ENCODE assay signal across 8 cellular contexts in genomic region chr16:74297296-74297665, GRCh38. TPM values are rescaled to one million over a fixed set of nuclear protein-coding genes. Genes with fewer than 3 reads are reported as not detected.
A peak's percentile ranks its signal among the peaks of the same experiment; 100 is the strongest.
DNase-seq lines count a peak whose midpoint lies in the region; ATAC-seq and TF ChIP-seq lines count a peak whose summit lies in the region.

No MANE protein-coding gene starts in this region.

- H3K9me3 ChIP-seq in mesodermal cell (ENCODE audit: control insufficient read depth, low read length) (no peaks in the 10 kb centered on the region), stomach (no peaks in the 10 kb centered on the region)

- H3K4me3 ChIP-seq in WI38 (ENCODE audit: low read depth, low read length), result peak overlapping the region; percentile 72
- peak overlapping the region; percentile 97 for H3K4me3 ChIP-seq in mesodermal cell (ENCODE audit: extremely low read depth, insufficient read depth, low read length, poor library complexity, severe bottlenecking)
- H3K4me3 ChIP-seq in stomach, result peak overlapping the region; percentile 84 to 95 (median 89)

- WGBS in mesodermal cell (ENCODE audit: insufficient coverage in 2 of 2), 2 experiments, result 0% methylated on average over 13 to 14 of the region's 16 CpGs
- 0 to 2% (median 0%) methylated on average over 16 of the region's 16 CpGs for WGBS in stomach, 5 donors

- intact Hi-C loops in stomach (cut with DNase I; ENCODE audit: low total_unique reads), result no loop called here

- DNase-seq in NCI-H2227 (lab: John Stamatoyannopoulos, UW; ENCODE audit: unreplicated experiment) (peak; percentile 29), NCI-H2227 treated with DMSO at 0.1 percent for 48 hours (lab: John Stamatoyannopoulos, UW) (no peak), dermis blood vessel endothelial cell (peak; percentile 38), stomach (no peak), cerebellar cortex (ENCODE audit: low spot score) (no peak)

- no peak for TF ChIP-seq POLR2A in stomach (IDR thresholded peaks at IDR 0.05)

- H3K4me1 ChIP-seq in mesodermal cell (ENCODE audit: control insufficient read depth, insufficient read depth, low read length, poor library complexity, severe bottlenecking) (peaks cover 5% of the 10 kb centered on the region), stomach (peaks cover 24 to 39% (median 34%) of the 10 kb centered on the region in 4 donors)

- peak; percentile 34 for ATAC-seq in HG03280 (IDR thresholded peaks at IDR 0.05; ENCODE audit: unreplicated experiment)

- TF ChIP-seq CTCF in WI38 (IDR thresholded peaks at IDR 0.05; ENCODE audit: low read depth, low read length) (no peak), stomach (IDR thresholded peaks at IDR 0.05) (no peak)

- TF ChIP-seq EP300 in stomach (IDR thresholded peaks at IDR 0.05), result no peak

- peaks cover 46% of the 10 kb centered on the region for H3K36me3 ChIP-seq in mesodermal cell (ENCODE audit: control insufficient read depth, insufficient read depth, low read length)
- peaks cover 24 to 42% (median 39%) of the 10 kb centered on the region in 4 donors for H3K36me3 ChIP-seq in stomach

- H3K27me3 ChIP-seq in stomach, result no peaks in the 10 kb centered on the region

- peak overlapping the region; percentile 97 for H3K27ac ChIP-seq in mesodermal cell (ENCODE audit: low read depth, low read length, severe bottlenecking)
- peak overlapping the region; percentile 95 to 100 (median 97) for H3K27ac ChIP-seq in stomach

RNA-seq across cellular contexts. Expression of gene PSMD7, which starts 0.7 kb away (rescaled TPM):
- 75.4 and 143 TPM in 2 replicates for total RNA-seq in dermis blood vessel endothelial cell
- polyA plus RNA-seq in mesodermal cell (2013, experiment 1 of 2), result 116 TPM
- polyA plus RNA-seq in mesodermal cell (2013, experiment 2 of 2), result 129 TPM
- 10 to 100 TPM in 4 of 5 donors, 1 to 10 TPM in 1; 9.3 to 93.1 (median 35.5) TPM for total RNA-seq in stomach
- polyA plus RNA-seq in stomach, result 10 to 100 TPM; 42.9 to 67.4 (median 55.0) TPM

Comparison
In these comparisons a context has a peak if more than half of its experiments do, and no peak if none do; other contexts are left out.
1. DNase-seq: peak in NCI-H2227 (single experiment) and dermis blood vessel endothelial cell (single experiment); none in NCI-H2227 treated with DMSO at 0.1 percent for 48 hours (single experiment), stomach (single experiment) and cerebellar cortex (single experiment).
2. Peak in every context shown above with its lines, with median percentiles within 50 percentile points of each other: H3K4me3 ChIP-seq.